Comparison of ENCODE assay signal across 1 cellular context in the genomic region with DNA sequence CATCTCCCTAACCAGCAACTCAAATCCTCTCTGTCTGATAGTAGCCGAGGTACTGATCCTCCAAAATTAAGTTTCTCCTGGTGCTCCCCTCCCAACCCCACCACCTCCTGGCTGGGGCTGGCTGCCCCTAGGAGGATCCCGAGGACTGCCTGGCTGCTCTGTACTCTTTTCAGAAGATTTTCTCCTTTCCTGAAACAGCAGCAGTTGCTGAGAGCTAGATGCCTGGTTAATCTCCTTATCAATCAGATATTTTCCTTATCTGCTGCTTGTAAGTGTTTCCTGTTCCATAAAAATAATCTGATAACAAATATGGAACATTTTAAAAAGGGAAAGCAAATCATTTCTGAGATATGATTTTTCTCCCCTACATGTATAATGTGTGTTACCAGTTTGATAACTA.
A peak's percentile ranks its signal among the peaks of the same experiment; 100 is the strongest.
TF ChIP-seq lines count a peak whose summit lies in the region.

No MANE protein-coding gene starts in this region.

TF ChIP-seq in GM12878, 131 proteins besides CTCF, POLR2A, EP300 and RAD21:
- TF ChIP-seq NFXL1 (IDR thresholded peaks at IDR 0.05; ENCODE audit: borderline replicate concordance) (0 out of 2 replicates have a peak, but pooled peaks have one; percentile 18), IKZF1 (conservative IDR thresholded peaks at IDR 0.05) (no peak)
